In the genomic region with DNA sequence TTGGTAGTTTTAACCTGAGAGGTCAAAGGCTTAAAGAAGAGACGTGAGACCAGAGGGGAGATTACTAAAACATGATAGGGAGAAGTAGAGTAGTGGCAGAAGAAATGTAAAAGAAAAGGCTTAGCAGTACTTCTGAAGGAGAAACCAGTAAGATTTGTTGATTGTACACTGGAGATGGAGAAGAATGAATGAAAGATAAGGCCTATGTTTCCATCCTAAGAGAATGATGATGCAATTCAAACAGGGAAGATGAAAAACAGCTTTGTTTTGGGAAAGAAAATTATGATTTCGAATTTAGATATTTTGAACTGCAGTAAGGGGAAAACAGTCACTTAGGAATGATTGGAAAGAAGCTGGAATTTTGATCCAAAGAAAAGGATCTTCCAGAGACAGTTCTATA, we compare ENCODE assay signal across 17 cellular contexts.
DNase-seq lines count a peak whose midpoint lies in the region; ATAC-seq and TF ChIP-seq lines count a peak whose summit lies in the region.
"Had no signal": no experiment of that assay in that cellular context is flagged by ENCODE, and none has a peak within 500 bp of the region (broad histone marks: within the 10 kb centered on the region; RNA-seq: fewer than 3 reads in every experiment).

No MANE protein-coding gene starts in this region.

- H2AFZ ChIP-seq in Karpas-422 (ENCODE audit: low read length): no peak overlapping the region
- H2AFZ ChIP-seq in osteoblast (ENCODE audit: low read length): no peak overlapping the region
- H2AFZ ChIP-seq: PC-9 had no signal

- no peaks in the 10 kb centered on the region for H3K9me2 ChIP-seq in Karpas-422 (replicated peaks; ENCODE audit: insufficient read depth, low read length)

- H3K36me3 ChIP-seq in Karpas-422 (ENCODE audit: insufficient read depth, low read length) (0 out of 2 replicates have a peak, but pooled peaks cover 5% of the 10 kb centered on the region), osteoblast (ENCODE audit: insufficient read depth, low read length) (no peaks in the 10 kb centered on the region), MG63 (no peaks in the 10 kb centered on the region)
- H3K36me3 ChIP-seq: BE2C had no signal

- H3K79me2 ChIP-seq in Karpas-422 (ENCODE audit: low read length) (peaks cover 76% of the 10 kb centered on the region), osteoblast (ENCODE audit: insufficient read depth, low read length) (no peaks in the 10 kb centered on the region)

- H3K27ac ChIP-seq in Karpas-422 (ENCODE audit: low read length) (peak overlapping the region; percentile 24; the same call in 1 of the 2 replicates), osteoblast (ENCODE audit: low read depth, low read length) (no peak overlapping the region)
- H3K27ac ChIP-seq: PC-9 had no signal

- no peak overlapping the region for H3K4me2 ChIP-seq in Karpas-422 (ENCODE audit: low read depth, low read length, poor library complexity, severe bottlenecking)
- no peak overlapping the region for H3K4me2 ChIP-seq in osteoblast (ENCODE audit: insufficient read depth, low read length)
- H3K4me2 ChIP-seq: PC-9 had no signal

- H4K20me1 ChIP-seq in Karpas-422 (ENCODE audit: insufficient read depth, low read depth, low read length) (no peaks in the 10 kb centered on the region), osteoblast (ENCODE audit: insufficient read depth, low read length) (no peaks in the 10 kb centered on the region)

- H3K4me1 ChIP-seq in Karpas-422 (ENCODE audit: low read length): peaks cover 6% of the 10 kb centered on the region; the same call in 1 of the 2 replicates
- H3K4me1 ChIP-seq in osteoblast (ENCODE audit: insufficient read depth, low read length): no peaks in the 10 kb centered on the region

- H3K27me3 ChIP-seq in Karpas-422 (ENCODE audit: low read length) (no peaks in the 10 kb centered on the region), osteoblast (ENCODE audit: insufficient read depth, low read length) (no peaks in the 10 kb centered on the region), MG63 (no peaks in the 10 kb centered on the region)
- H3K27me3 ChIP-seq: BE2C had no signal

- no peak overlapping the region for H3K9ac ChIP-seq in Karpas-422 (ENCODE audit: low read length)

- DNase-seq in EH (ENCODE audit: low read depth) (peak; percentile 9), Karpas-422 (no peak), choroid plexus epithelial cell (ENCODE audit: low read depth) (peak; percentile 11), osteoblast (ENCODE audit: insufficient read length, low spot score, missing footprints) (peak; percentile 23), MG63 (no peak)
- DNase-seq: BE2C; CD4-positive, alpha-beta memory T cell; KBM-7; NCI-H1092 treated with DMSO at 0.1 percent for 48 hours; NCI-H1694; NCI-H446; PC-9; SHP77 had no signal

- H3K4me3 ChIP-seq in Karpas-422 (ENCODE audit: low read length): no peak overlapping the region
- no peak overlapping the region for H3K4me3 ChIP-seq in choroid plexus epithelial cell (ENCODE audit: low read depth, low read length)
- H3K4me3 ChIP-seq in osteoblast (ENCODE audit: insufficient read depth, low read length): no peak overlapping the region
- no peak overlapping the region for H3K4me3 ChIP-seq in MG63
- H3K4me3 ChIP-seq: PC-9 had no signal

- H3K9me3 ChIP-seq in Karpas-422 (ENCODE audit: low read length): no peaks in the 10 kb centered on the region
- no peaks in the 10 kb centered on the region for H3K9me3 ChIP-seq in osteoblast (ENCODE audit: low read depth, low read length)
- no peaks in the 10 kb centered on the region for H3K9me3 ChIP-seq in MG63
- H3K9me3 ChIP-seq: BE2C had no signal

- no peak for TF ChIP-seq CTCF in choroid plexus epithelial cell (conservative IDR thresholded peaks at IDR 0.05; ENCODE audit: low read depth, low read length)
- TF ChIP-seq CTCF in osteoblast (IDR thresholded peaks at IDR 0.05; ENCODE audit: extremely low read depth, low read depth, low read length): no peak

- no peak for ATAC-seq in GM19467 (IDR thresholded peaks at IDR 0.05; ENCODE audit: unreplicated experiment)
- ATAC-seq in HG02884 (IDR thresholded peaks at IDR 0.05; ENCODE audit: unreplicated experiment): no peak
- ATAC-seq: HCT116, SK-N-SH treated with all-trans-retinoic acid at 6 μM for 48 hours had no signal

Comparison
In these comparisons a context has a peak if more than half of its experiments do, and no peak if none do; other contexts are left out.
1. DNase-seq: peak in EH (single experiment), choroid plexus epithelial cell (single experiment) and osteoblast (single experiment); none in Karpas-422 (single experiment) and MG63 (single experiment).